8 cellular contexts compared by ENCODE assay signal in genomic region chr5:132386644-132387286, GRCh38. TPM values are rescaled to one million over a fixed set of nuclear protein-coding genes. Genes with fewer than 3 reads are reported as not detected.
DNase-seq lines count a peak whose midpoint lies in the region; ATAC-seq, FAIRE-seq and TF ChIP-seq lines count a peak whose summit lies in the region.

No MANE protein-coding gene starts in this region.

- ATAC-seq in GM19438 (IDR thresholded peaks at IDR 0.05; ENCODE audit: low read depth, unreplicated experiment) = peak; percentile 90
- peak; percentile 79 for ATAC-seq in HG03558 (IDR thresholded peaks at IDR 0.05; ENCODE audit: extremely low read depth, unreplicated experiment)
- ATAC-seq in pancreas = peak; percentile 59 to 89 (median 80)

- H3K27me3 ChIP-seq in Caco-2 (replicated peaks; ENCODE audit: control insufficient read depth, insufficient read depth, low read length) (no peaks in the 10 kb centered on the region), SJSA1 (replicated peaks) (no peaks in the 10 kb centered on the region), pancreas (no peaks in the 10 kb centered on the region), transverse colon (no peaks in the 10 kb centered on the region)

- no peak for TF ChIP-seq EP300 in transverse colon (IDR thresholded peaks at IDR 0.05; ENCODE audit: low read depth)

- TF ChIP-seq POLR2A in transverse colon (IDR thresholded peaks at IDR 0.05) = no peak

- no peaks in the 10 kb centered on the region for H3K36me3 Mint-ChIP-seq in Caco-2 (ENCODE audit: insufficient read depth, unreplicated experiment)

- H3K27me3 Mint-ChIP-seq in Caco-2 (ENCODE audit: insufficient read depth, unreplicated experiment) = no peaks in the 10 kb centered on the region

- TF ChIP-seq CTCF in Caco-2 (IDR thresholded peaks at IDR 0.05; ENCODE audit: insufficient read depth in 1 of 2, low read depth in 1 of 2, low read length in 1 of 2, severe bottlenecking in 1 of 2, unreplicated experiment in 1 of 2) = peak; percentile 69 to 73
- TF ChIP-seq CTCF in pancreas (IDR thresholded peaks at IDR 0.05) = peak; percentile 8 to 53 (median 36)
- peak; percentile 76 to 91 (median 84) for TF ChIP-seq CTCF in transverse colon (IDR thresholded peaks at IDR 0.05)

- POLR2A ChIA-PET in Caco-2 (lab: Charles Lee) = interaction anchor here (1.0 kb wide), 1 partner anchor 109 kb away, joined by 3 read pairs; no protein-coding TSS in a partner anchor

- CTCF ChIA-PET in Caco-2 (lab: Charles Lee) = interaction anchor here (0.8 to 2.3 kb wide), 4 partner anchors 20 to 119 kb away, joined by 3 to 6 read pairs (median 3); no protein-coding TSS in a partner anchor

- 52 to 55% methylated on average over 10 of the region's 10 CpGs for WGBS in pancreas, 2 donors
- 0 to 22% methylated on average over 1 to 9 of the region's 10 CpGs for WGBS in transverse colon (ENCODE audit: low coverage in 1 of 2), 2 donors

- H3K9me3 ChIP-seq in Caco-2 (no peaks in the 10 kb centered on the region), SJSA1 (replicated peaks) (0 out of 2 replicates have a peak, but pooled peaks cover 3% of the 10 kb centered on the region), pancreas (no peaks in the 10 kb centered on the region), transverse colon (no peaks in the 10 kb centered on the region)

- intact Hi-C loops in Caco-2 (cut with micrococcal nuclease; ENCODE audit: unreplicated experiment) = loop anchor here (1.0 to 10.0 kb wide), 3 partner anchors 24 to 428 kb away; partner anchors contain the start of gene SOWAHA
- intact Hi-C loops in pancreas (cut with DNase I) = loop anchor here in 1 of 3 donors (10.0 kb wide), 1 partner anchor 118 kb away; no protein-coding TSS in a partner anchor
- intact Hi-C loops in transverse colon (cut with DNase I; ENCODE audit: low total_unique reads) = loop anchor here (1.0 kb wide), 1 partner anchor 112 kb away; no protein-coding TSS in a partner anchor

- peaks cover 3% of the 10 kb centered on the region; the same call in 1 of the 2 replicates for H3K36me3 ChIP-seq in Caco-2 (ENCODE audit: control insufficient read depth, insufficient read depth, low read length)
- H3K36me3 ChIP-seq in SJSA1 = 0 out of 2 replicates have a peak, but pooled peaks cover 6% of the 10 kb centered on the region
- peaks cover 0 to 10% (median 0%) of the 10 kb centered on the region in 3 donors for H3K36me3 ChIP-seq in pancreas
- H3K36me3 ChIP-seq in transverse colon = no peaks in the 10 kb centered on the region

- BruUV-seq in Caco-2 (replicated peaks; lab: Mats Ljungman, UMichigan) = no TSS peak

- H3K27ac ChIP-seq in SJSA1 (no peak overlapping the region), pancreas (peak overlapping the region; percentile 40 to 96 (median 66)), transverse colon (peak overlapping the region; percentile 85 to 90 (median 87))

- H3K9me3 Mint-ChIP-seq in Caco-2 (ENCODE audit: unreplicated experiment) = no peaks in the 10 kb centered on the region

- DNase-seq in Caco-2 (peak; percentile 65), SJSA1 (ENCODE audit: low read depth in 1 of 2, low spot score in 2 of 2) (peak; percentile 84 to 87), germinal center (ENCODE audit: low spot score) (peak; percentile 82), pancreas (peak in 5 of 6 donors; percentile 45 to 76 (median 61)), transverse colon (peak; percentile 81)
- peak; percentile 27 to 67 (median 46) for DNase-seq in activated naive CD4-positive, alpha-beta T cell (lab: John Stamatoyannopoulos, UW)

- no peak for FAIRE-seq in pancreas (lab: Jason Lieb, UNC)

- H3K4me3 ChIP-seq in Caco-2 (ENCODE audit: low read depth, low read length) (no peak overlapping the region), SJSA1 (no peak overlapping the region), pancreas (no peak overlapping the region), transverse colon (no peak overlapping the region)

- peaks cover 29% of the 10 kb centered on the region for H3K4me1 ChIP-seq in Caco-2
- H3K4me1 ChIP-seq in SJSA1 (replicated peaks) = peaks cover 51% of the 10 kb centered on the region
- peaks cover 0 to 33% (median 8%) of the 10 kb centered on the region in 3 donors for H3K4me1 ChIP-seq in pancreas
- H3K4me1 ChIP-seq in transverse colon = peaks cover 29 to 54% (median 41%) of the 10 kb centered on the region in 4 donors

- H3K4me1 Mint-ChIP-seq in Caco-2 (ENCODE audit: low read depth, unreplicated experiment) = no peaks in the 10 kb centered on the region

- H3K4me3 Mint-ChIP-seq in Caco-2 (ENCODE audit: unreplicated experiment) = no peak overlapping the region

- in situ Hi-C loops in transverse colon (cut with MboI; ENCODE audit: low pct_ligation_motif_present in 1 of 4, low pct_unique_long_range_greater_than_20kb in 1 of 4, low sequenced_read_pairs in 3 of 4) = loop anchor here (10.0 to 25.0 kb wide), 5 partner anchors 118 to 451 kb away; partner anchors contain the start of genes SOWAHA (in 2 of the 4), SEPTIN8 (in 1 of the 4) and SHROOM1 (in 1 of the 4)

- no peak overlapping the region for H3K27ac Mint-ChIP-seq in Caco-2 (ENCODE audit: unreplicated experiment)

RNA-seq across cellular contexts. Expression of gene SLC22A5, which starts 17.3 kb away (rescaled TPM):
- 19.1 and 20.2 TPM in 2 replicates for total RNA-seq in Caco-2 (2022)
- total RNA-seq in SJSA1 (2014; rRNA removed; shearing (Covaris generic)) = 2.4 and 3.5 TPM in 2 replicates
- total RNA-seq in pancreas = 10 to 100 TPM in 2 of 6 donors, 1 to 10 TPM in 4; 5.5 to 13.1 (median 7.8) TPM
- 10 to 100 TPM in 1 of 2 donors, 1 to 10 TPM in 1; 7.1 to 12.2 TPM for polyA plus RNA-seq in pancreas
- 100 to 1,000 TPM in 1 of 4 donors, 10 to 100 TPM in 3; 34.6 to 129 (median 67.8) TPM for total RNA-seq in transverse colon
